10 cellular contexts compared by ENCODE assay signal in genomic region chr15:48191574-48192225, GRCh38. TPM values are rescaled to one million over a fixed set of nuclear protein-coding genes. Genes with fewer than 3 reads are reported as not detected.
A peak's percentile ranks its signal among the peaks of the same experiment; 100 is the strongest.
DNase-seq lines count a peak whose midpoint lies in the region; ATAC-seq and TF ChIP-seq lines count a peak whose summit lies in the region.
"Had no signal": no experiment of that assay in that cellular context is flagged by ENCODE, and none has a peak within 500 bp of the region (broad histone marks: within the 10 kb centered on the region; RNA-seq: fewer than 3 reads in every experiment).

TSS of gene CTXN2 (plus strand) at chr15:48191665. CDS start at chr15:48201301, 9,636 bp downstream.

- no peaks in the 10 kb centered on the region for H3K79me2 ChIP-seq in ACC112 (ENCODE audit: control insufficient read depth, insufficient read depth, low read length, unreplicated experiment)

- ATAC-seq in HG02973 (IDR thresholded peaks at IDR 0.05; ENCODE audit: unreplicated experiment): no peak

- intact Hi-C loops in lower leg skin (cut with DNase I; ENCODE audit: low total_unique reads): no loop called here

- H3K27me3 ChIP-seq in ACC112 (ENCODE audit: insufficient read depth, low read length): peaks cover 89% of the 10 kb centered on the region

- H3K4me3 ChIP-seq in ACC112 (ENCODE audit: low read depth, low read length): peak within 1 kb of the TSS; percentile 59
- no peak within 1 kb of the TSS for H3K4me3 ChIP-seq in lower leg skin (ENCODE audit: low read depth, poor library complexity, severe bottlenecking)

- 8 to 14% methylated on average over 31 of the region's 31 CpGs for whole genome bisulfite sequencing in lower leg skin, 2 donors

- peaks cover 7% of the 10 kb centered on the region for H3K4me1 Mint-ChIP-seq in mesothelial cell of epicardium

- peak within 1 kb of the TSS; percentile 56 for H3K4me3 Mint-ChIP-seq in mesothelial cell of epicardium

- no peaks in the 10 kb centered on the region for H3K4me1 ChIP-seq in ACC112 (ENCODE audit: control insufficient read depth, insufficient read depth, low read length, unreplicated experiment)

- no peaks in the 10 kb centered on the region for H3K36me3 ChIP-seq in ACC112 (ENCODE audit: insufficient read depth, low read length)

- no peak for TF ChIP-seq POLR2A in lower leg skin (IDR thresholded peaks at IDR 0.05)

- peaks cover 51% of the 10 kb centered on the region for H3K27me3 Mint-ChIP-seq in mesothelial cell of epicardium (ENCODE audit: low read depth)

- peak; percentile 91 for DNase-seq in NCI-H146 treated with DMSO at 0.1 percent for 48 hours (lab: John Stamatoyannopoulos, UW; ENCODE audit: unreplicated experiment)
- peak in 51 of 61 donors; percentile 2 to 81 (median 38) for DNase-seq in caudate nucleus (lab: John Stamatoyannopoulos, UW)
- DNase-seq in mesothelial cell of epicardium (ENCODE audit: low spot score in 2 of 2, unreplicated experiment in 2 of 2): no peak
- DNase-seq in NCI-H1092 (lab: John Stamatoyannopoulos, UW): no peak
- DNase-seq in lower leg skin (ENCODE audit: low spot score in 2 of 2): no peak
- no peak for DNase-seq in NCI-H1694 treated with DMSO at 0.1 percent for 48 hours (lab: John Stamatoyannopoulos, UW)
- DNase-seq: activated effector memory CD4-positive, alpha-beta T cell treated with Interleukin-2 at 50 U/mL for 16 hours had no signal

- no peak within 1 kb of the TSS for H3K27ac Mint-ChIP-seq in mesothelial cell of epicardium

- no peak within 1 kb of the TSS for H2AFZ ChIP-seq in ACC112 (ENCODE audit: low read length, unreplicated experiment)

- no peak for TF ChIP-seq CTCF in mesothelial cell of epicardium (IDR thresholded peaks at IDR 0.05; ENCODE audit: unreplicated experiment)
- no peak for TF ChIP-seq CTCF in lower leg skin (IDR thresholded peaks at IDR 0.05)

- H3K36me3 Mint-ChIP-seq in mesothelial cell of epicardium: no peaks in the 10 kb centered on the region

- H3K27ac ChIP-seq in ACC112 (ENCODE audit: low read depth, low read length) (no peak within 1 kb of the TSS), caudate nucleus (ENCODE audit: low read depth, low read length) (peak within 1 kb of the TSS; percentile 73)

- H3K9me3 Mint-ChIP-seq in mesothelial cell of epicardium: no peaks in the 10 kb centered on the region

RNA-seq across cellular contexts. Expression of gene CTXN2, which starts in this region (rescaled TPM):
- total RNA-seq in mesothelial cell of epicardium: 0.18 to 0.25 TPM in 2 of 3 replicates, not detected in the other
- total RNA-seq in lower leg skin: not detected
- total RNA-seq: urinary bladder had no signal

Comparison
In these comparisons a context has a peak if more than half of its experiments do, and no peak if none do; other contexts are left out.
1. DNase-seq: peak in NCI-H146 treated with DMSO at 0.1 percent for 48 hours (single experiment) and caudate nucleus (51 of 61); none in mesothelial cell of epicardium (0 of 2), NCI-H1092 (single experiment), lower leg skin (0 of 2) and NCI-H1694 treated with DMSO at 0.1 percent for 48 hours (single experiment).